ENCODE assay signal across 7 cellular contexts in the genomic region with DNA sequence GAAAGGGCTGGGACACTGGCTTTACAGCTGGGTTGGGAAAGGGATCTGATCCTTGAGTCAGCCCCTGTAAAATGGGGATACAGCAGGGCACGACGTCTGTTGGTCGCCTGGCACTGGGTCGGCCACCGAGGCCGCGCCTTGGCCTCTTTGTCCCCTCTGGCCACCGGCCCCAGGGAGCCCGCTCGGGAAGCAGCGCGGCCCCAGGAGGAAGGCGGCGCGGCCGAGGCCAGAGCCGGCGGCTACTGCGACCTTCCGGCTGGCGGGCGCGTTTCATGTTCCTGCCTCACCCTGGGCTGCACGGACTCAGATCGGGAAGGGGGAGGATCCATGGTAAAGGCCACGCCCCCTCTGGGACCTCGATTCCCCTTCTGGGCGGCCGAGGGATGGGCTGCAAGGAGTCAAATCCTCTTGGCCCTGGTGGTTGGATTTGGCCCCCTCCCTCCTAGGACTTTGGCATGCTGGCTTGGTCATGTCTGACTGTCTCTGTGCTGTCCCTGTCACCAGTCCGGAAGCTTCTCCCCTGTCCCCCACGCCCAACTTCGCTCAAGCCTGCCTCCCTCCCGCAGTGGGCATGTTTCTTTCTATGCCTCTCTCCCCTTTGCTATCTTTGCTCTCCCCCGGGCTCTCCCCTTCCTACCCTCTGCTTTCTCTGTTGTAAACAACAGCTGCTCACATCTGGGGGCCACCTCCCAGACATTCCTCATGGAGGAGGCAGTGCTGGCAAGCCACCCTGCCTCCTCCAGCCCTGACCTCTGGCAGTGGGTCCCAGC. TPM values are rescaled to one million over a fixed set of nuclear protein-coding genes. Genes with fewer than 3 reads are reported as not detected.
DNase-seq lines count a peak whose midpoint lies in the region; ATAC-seq lines count a peak whose summit lies in the region.

No MANE protein-coding gene starts in this region.

- H3K36me3 ChIP-seq in stomach smooth muscle (ENCODE audit: control insufficient read depth in 2 of 2, insufficient read depth in 2 of 2, low read length in 2 of 2) = peaks cover 3 to 6% of the 10 kb centered on the region in 2 donors

- H3K36me3 Mint-ChIP-seq in dendritic cell treated with granulocyte-macrophage colony-stimulating factor and Interleukin-4, amounts not matched to agents 40 ng/mL and 50 ng/mL, for 4 days (ENCODE audit: low read depth) = peaks cover 84% of the 10 kb centered on the region

- H3K27ac ChIP-seq in stomach smooth muscle (ENCODE audit: low read length) = peak overlapping the region; percentile 60

- intact Hi-C loops in dendritic cell treated with granulocyte-macrophage colony-stimulating factor and Interleukin-4, amounts not matched to agents 40 ng/mL and 50 ng/mL, for 4 days (cut with micrococcal nuclease) = loop anchor here (5.0 kb wide), 1 partner anchor 34 kb away; no protein-coding TSS in a partner anchor

- H3K27me3 ChIP-seq in stomach smooth muscle (ENCODE audit: control insufficient read depth in 1 of 2, insufficient read depth in 2 of 2, low read length in 2 of 2) = peaks cover 17 to 24% of the 10 kb centered on the region in 2 donors

- H3K9ac ChIP-seq in stomach smooth muscle (ENCODE audit: low read length in 2 of 2) = peak overlapping the region; percentile 38 to 51

- ATAC-seq in left lobe of liver = peak; percentile 76
- ATAC-seq in GM21723 (IDR thresholded peaks at IDR 0.05; ENCODE audit: unreplicated experiment) = no peak

- peak; percentile 74 for DNase-seq in LoVo (ENCODE audit: low spot score)
- peak; percentile 81 for DNase-seq in left lobe of liver (ENCODE audit: low spot score)
- no peak for DNase-seq in T1000 (lab: John Stamatoyannopoulos, UW)
- DNase-seq in amniotic stem cell (lab: John Stamatoyannopoulos, UW) = no peak

- peak overlapping the region; percentile 40 to 68 for H3K4me3 ChIP-seq in stomach smooth muscle (ENCODE audit: low read length in 2 of 2)

- H3K9me3 ChIP-seq in stomach smooth muscle (ENCODE audit: control insufficient read depth in 2 of 2, low read length in 2 of 2) = no peaks in the 10 kb centered on the region

- peaks cover 33% of the 10 kb centered on the region for H3K4me1 ChIP-seq in stomach smooth muscle (ENCODE audit: control insufficient read depth, insufficient read depth, low read length)

- H3K27me3 Mint-ChIP-seq in dendritic cell treated with granulocyte-macrophage colony-stimulating factor and Interleukin-4, amounts not matched to agents 40 ng/mL and 50 ng/mL, for 4 days = no peaks in the 10 kb centered on the region

- peak overlapping the region; percentile 89 for H3K27ac Mint-ChIP-seq in dendritic cell treated with granulocyte-macrophage colony-stimulating factor and Interleukin-4, amounts not matched to agents 40 ng/mL and 50 ng/mL, for 4 days

- H3K9me3 Mint-ChIP-seq in dendritic cell treated with granulocyte-macrophage colony-stimulating factor and Interleukin-4, amounts not matched to agents 40 ng/mL and 50 ng/mL, for 4 days = no peaks in the 10 kb centered on the region

- H3K4me1 Mint-ChIP-seq in dendritic cell treated with granulocyte-macrophage colony-stimulating factor and Interleukin-4, amounts not matched to agents 40 ng/mL and 50 ng/mL, for 4 days (ENCODE audit: low read depth) = peaks cover 36% of the 10 kb centered on the region

- peak overlapping the region; percentile 49 for H3K4me3 Mint-ChIP-seq in dendritic cell treated with granulocyte-macrophage colony-stimulating factor and Interleukin-4, amounts not matched to agents 40 ng/mL and 50 ng/mL, for 4 days

RNA-seq across cellular contexts. Expression of gene FPGS, which starts 25.8 kb away (rescaled TPM):
- 82.9 TPM for total RNA-seq in left lobe of liver

RNA-seq across cellular contexts. Expression of gene ENG, which starts 26.0 kb away (rescaled TPM):
- total RNA-seq in left lobe of liver = 34.1 TPM

RNA-seq across cellular contexts. Expression of gene CDK9, which starts 42.6 kb away (rescaled TPM):
- 55.5 TPM for total RNA-seq in left lobe of liver

RNA-seq across cellular contexts. Expression of gene AK1, which starts 49.0 kb away (rescaled TPM):
- total RNA-seq in left lobe of liver = 42.6 TPM

RNA-seq across cellular contexts. Expression of gene SH2D3C, which starts 50.0 kb away (rescaled TPM):
- total RNA-seq in left lobe of liver = 3.4 TPM

Comparison
In these comparisons a context has a peak if more than half of its experiments do, and no peak if none do; other contexts are left out.
1. DNase-seq: peak in LoVo (single experiment) and left lobe of liver (single experiment); none in T1000 (single experiment) and amniotic stem cell (single experiment).